Comparison of ENCODE assay signal across 18 cellular contexts in genomic region chr11:596374-596773, GRCh38. TPM values are rescaled to one million over a fixed set of nuclear protein-coding genes. Genes with fewer than 3 reads are reported as not detected.
A peak's percentile ranks its signal among the peaks of the same experiment; 100 is the strongest.
DNase-seq lines count a peak whose midpoint lies in the region; ATAC-seq and TF ChIP-seq lines count a peak whose summit lies in the region.
"Had no signal": no experiment of that assay in that cellular context is flagged by ENCODE, and none has a peak within 500 bp of the region (broad histone marks: within the 10 kb centered on the region; RNA-seq: fewer than 3 reads in every experiment).

No MANE protein-coding gene starts in this region.

- no peaks in the 10 kb centered on the region for H3K4me1 ChIP-seq in GM23338 (ENCODE audit: insufficient read depth)
- H3K4me1 ChIP-seq: BE2C had no signal

- ATAC-seq in activated CD4-positive, alpha-beta T cell treated with anti-CD3 and anti-CD28 coated beads for 36 hours, result peak; percentile 9
- ATAC-seq in GM23338 (no peak), HG03045 (IDR thresholded peaks at IDR 0.05; ENCODE audit: unreplicated experiment) (no peak), HG03520 (IDR thresholded peaks at IDR 0.05; ENCODE audit: unreplicated experiment) (no peak), GM18909 (IDR thresholded peaks at IDR 0.05; ENCODE audit: poor library complexity, unreplicated experiment) (no peak)
- ATAC-seq in activated CD8-positive, alpha-beta T cell treated with anti-CD3 and anti-CD28 coated beads for 36 hours, result peak; percentile 42

- H3K36me3 ChIP-seq in GM23338 (ENCODE audit: insufficient read depth), result peaks cover 25% of the 10 kb centered on the region

- H4K20me1 ChIP-seq in GM23338 (replicated peaks; ENCODE audit: insufficient read depth), result peaks cover 24% of the 10 kb centered on the region; the same call in 1 of the 2 replicates

- CTCF ChIA-PET in activated CD4-positive, alpha-beta T cell treated with anti-CD3 and anti-CD28 coated beads for 36 hours (lab: Charles Lee), result interaction anchor here (0.7 to 0.9 kb wide), 2 partner anchors 71 to 291 kb away, joined by 3 read pairs; no protein-coding TSS in a partner anchor
- CTCF ChIA-PET in activated CD4-positive, alpha-beta T cell treated with anti-CD3 and anti-CD28 coated beads, Interleukin-2, amount 10 ng/mL, durations not matched to agents 7 days and 5 days (lab: Charles Lee), result interaction anchor here (2.2 kb wide), 1 partner anchor 16 kb away, joined by 7 read pairs; no protein-coding TSS in a partner anchor
- CTCF ChIA-PET in activated CD8-positive, alpha-beta T cell treated with anti-CD3 and anti-CD28 coated beads for 36 hours (lab: Charles Lee), result interaction anchor here (0.8 to 1.2 kb wide), 2 partner anchors 9 to 11 kb away, joined by 3 to 4 read pairs; no protein-coding TSS in a partner anchor

- peak overlapping the region; percentile 55; the same call in 1 of the 2 replicates for H3K27ac ChIP-seq in GM23338 (ENCODE audit: low read depth)
- H3K27ac ChIP-seq: 22Rv1 had no signal

- DNase-seq in activated CD4-positive, alpha-beta T cell treated with anti-CD3 and anti-CD28 coated beads for 36 hours, result no peak
- no peak for DNase-seq in activated CD4-positive, alpha-beta T cell treated with anti-CD3 and anti-CD28 coated beads, Interleukin-2, amount 10 ng/mL, durations not matched to agents 7 days and 5 days
- no peak for DNase-seq in GM23338 (ENCODE audit: low spot score)
- peak; percentile 54 for DNase-seq in activated CD8-positive, alpha-beta T cell treated with anti-CD3 and anti-CD28 coated beads for 36 hours
- DNase-seq in neural crest cell (ENCODE audit: low read depth, low spot score), result no peak
- DNase-seq: BE2C, DMS79, HCEC 1CT, KBM-7, NCI-H1436 treated with DMSO at 0.1 percent for 48 hours, NCI-H2081, NCI-H524 had no signal

- H3F3A ChIP-seq in GM23338 (replicated peaks; ENCODE audit: low read depth), result peaks cover 11% of the 10 kb centered on the region; the same call in 1 of the 2 replicates

- no peak overlapping the region for H3K4me3 ChIP-seq in GM23338

- POLR2A ChIA-PET in activated CD4-positive, alpha-beta T cell treated with anti-CD3 and anti-CD28 coated beads for 36 hours (lab: Charles Lee), result no interaction called here
- POLR2A ChIA-PET in activated CD4-positive, alpha-beta T cell treated with anti-CD3 and anti-CD28 coated beads, Interleukin-2, amount 10 ng/mL, durations not matched to agents 7 days and 5 days (lab: Charles Lee), result no interaction called here
- POLR2A ChIA-PET in activated CD8-positive, alpha-beta T cell treated with anti-CD3 and anti-CD28 coated beads for 36 hours (lab: Charles Lee), result interaction anchor here (0.6 to 1.4 kb wide), 3 partner anchors 16 to 39 kb away, joined by 3 to 6 read pairs (median 3); partner anchors contain the start of gene IRF7

- no peak overlapping the region for H2AFZ ChIP-seq in GM23338

- no peak overlapping the region for H3K4me3 Mint-ChIP-seq in activated CD4-positive, alpha-beta T cell treated with anti-CD3 and anti-CD28 coated beads for 36 hours
- H3K4me3 Mint-ChIP-seq in activated CD4-positive, alpha-beta T cell treated with anti-CD3 and anti-CD28 coated beads, Interleukin-2, amount 10 ng/mL, durations not matched to agents 7 days and 5 days, result no peak overlapping the region
- H3K4me3 Mint-ChIP-seq in GM23338 (no peak overlapping the region; the same call in 2 of the 3 replicates), neural crest cell (no peak overlapping the region)
- no peak overlapping the region for H3K4me3 Mint-ChIP-seq in activated CD8-positive, alpha-beta T cell treated with anti-CD3 and anti-CD28 coated beads for 36 hours

- intact Hi-C loops in activated CD4-positive, alpha-beta T cell treated with anti-CD3 and anti-CD28 coated beads for 36 hours (cut with DNase I, micrococcal nuclease), result no loop called here
- intact Hi-C loops in activated CD8-positive, alpha-beta T cell treated with anti-CD3 and anti-CD28 coated beads for 36 hours (cut with micrococcal nuclease), result no loop called here

- TF ChIP-seq CTCF in GM23338 (conservative IDR thresholded peaks at IDR 0.05; ENCODE audit: low read depth in 2 of 2) (no peak), neural crest cell (conservative IDR thresholded peaks at IDR 0.05) (no peak)
- TF ChIP-seq CTCF in activated CD8-positive, alpha-beta T cell treated with anti-CD3 and anti-CD28 coated beads for 36 hours (IDR thresholded peaks at IDR 0.05), result no peak

- peaks cover 5% of the 10 kb centered on the region; the same call in 1 of the 2 replicates for H3K79me2 ChIP-seq in GM23338 (replicated peaks; ENCODE audit: insufficient read depth)

- no peaks in the 10 kb centered on the region for H3K27me3 Mint-ChIP-seq in activated CD4-positive, alpha-beta T cell treated with anti-CD3 and anti-CD28 coated beads for 36 hours
- no peaks in the 10 kb centered on the region for H3K27me3 Mint-ChIP-seq in activated CD4-positive, alpha-beta T cell treated with anti-CD3 and anti-CD28 coated beads, Interleukin-2, amount 10 ng/mL, durations not matched to agents 7 days and 5 days
- H3K27me3 Mint-ChIP-seq in GM23338 (ENCODE audit: insufficient read depth, low read depth, poor library complexity) (peaks cover 13% of the 10 kb centered on the region), neural crest cell (ENCODE audit: low read depth) (no peaks in the 10 kb centered on the region)
- H3K27me3 Mint-ChIP-seq in activated CD8-positive, alpha-beta T cell treated with anti-CD3 and anti-CD28 coated beads for 36 hours, result no peaks in the 10 kb centered on the region
- H3K27me3 Mint-ChIP-seq: CD4-positive, alpha-beta memory T cell had no signal

- H3K9me3 Mint-ChIP-seq in activated CD4-positive, alpha-beta T cell treated with anti-CD3 and anti-CD28 coated beads for 36 hours (ENCODE audit: low read depth), result no peaks in the 10 kb centered on the region
- no peaks in the 10 kb centered on the region for H3K9me3 Mint-ChIP-seq in activated CD4-positive, alpha-beta T cell treated with anti-CD3 and anti-CD28 coated beads, Interleukin-2, amount 10 ng/mL, durations not matched to agents 7 days and 5 days
- no peaks in the 10 kb centered on the region; the same call in 1 of the 3 replicates for H3K9me3 Mint-ChIP-seq in GM23338
- no peaks in the 10 kb centered on the region for H3K9me3 Mint-ChIP-seq in activated CD8-positive, alpha-beta T cell treated with anti-CD3 and anti-CD28 coated beads for 36 hours
- no peaks in the 10 kb centered on the region for H3K9me3 Mint-ChIP-seq in neural crest cell
- H3K9me3 Mint-ChIP-seq: CD4-positive, alpha-beta memory T cell had no signal

- H3K4me1 Mint-ChIP-seq in activated CD4-positive, alpha-beta T cell treated with anti-CD3 and anti-CD28 coated beads for 36 hours, result no peaks in the 10 kb centered on the region
- H3K4me1 Mint-ChIP-seq in activated CD4-positive, alpha-beta T cell treated with anti-CD3 and anti-CD28 coated beads, Interleukin-2, amount 10 ng/mL, durations not matched to agents 7 days and 5 days, result peaks cover 13% of the 10 kb centered on the region
- H3K4me1 Mint-ChIP-seq in GM23338 (no peaks in the 10 kb centered on the region), neural crest cell (no peaks in the 10 kb centered on the region)
- H3K4me1 Mint-ChIP-seq in activated CD8-positive, alpha-beta T cell treated with anti-CD3 and anti-CD28 coated beads for 36 hours (ENCODE audit: low read depth), result peaks cover 12% of the 10 kb centered on the region

- no peak overlapping the region for H3K27ac Mint-ChIP-seq in activated CD4-positive, alpha-beta T cell treated with anti-CD3 and anti-CD28 coated beads for 36 hours
- H3K27ac Mint-ChIP-seq in activated CD4-positive, alpha-beta T cell treated with anti-CD3 and anti-CD28 coated beads, Interleukin-2, amount 10 ng/mL, durations not matched to agents 7 days and 5 days, result no peak overlapping the region
- no peak overlapping the region for H3K27ac Mint-ChIP-seq in GM23338
- peak overlapping the region; percentile 49 for H3K27ac Mint-ChIP-seq in activated CD8-positive, alpha-beta T cell treated with anti-CD3 and anti-CD28 coated beads for 36 hours
- H3K27ac Mint-ChIP-seq in neural crest cell (ENCODE audit: unreplicated experiment), result peak overlapping the region; percentile 71

- peaks cover 53% of the 10 kb centered on the region for H3K36me3 Mint-ChIP-seq in activated CD4-positive, alpha-beta T cell treated with anti-CD3 and anti-CD28 coated beads for 36 hours (ENCODE audit: low read depth)
- H3K36me3 Mint-ChIP-seq in activated CD4-positive, alpha-beta T cell treated with anti-CD3 and anti-CD28 coated beads, Interleukin-2, amount 10 ng/mL, durations not matched to agents 7 days and 5 days (ENCODE audit: low read depth), result peaks cover 47% of the 10 kb centered on the region
- peaks cover 71% of the 10 kb centered on the region for H3K36me3 Mint-ChIP-seq in GM23338 (ENCODE audit: low read depth)
- peaks cover 40% of the 10 kb centered on the region for H3K36me3 Mint-ChIP-seq in activated CD8-positive, alpha-beta T cell treated with anti-CD3 and anti-CD28 coated beads for 36 hours (ENCODE audit: low read depth)
- peaks cover 8% of the 10 kb centered on the region for H3K36me3 Mint-ChIP-seq in neural crest cell (ENCODE audit: low read depth)

- H3K4me2 ChIP-seq in GM23338, result no peak overlapping the region

- no peaks in the 10 kb centered on the region for H3K9me2 ChIP-seq in GM23338 (ENCODE audit: insufficient read depth)

- no peaks in the 10 kb centered on the region for H3K27me3 ChIP-seq in GM23338 (ENCODE audit: insufficient read depth)
- H3K27me3 ChIP-seq: BE2C had no signal

RNA-seq across cellular contexts. Expression of gene IRF7, which starts 19.4 kb away (rescaled TPM):
- total RNA-seq in activated CD4-positive, alpha-beta T cell treated with anti-CD3 and anti-CD28 coated beads for 36 hours, result 10 to 100 TPM; 57.1 to 62.6 TPM
- 100 to 1,000 TPM; 152 to 154 TPM for total RNA-seq in activated CD4-positive, alpha-beta T cell treated with anti-CD3 and anti-CD28 coated beads, Interleukin-2, amount 10 ng/mL, durations not matched to agents 7 days and 5 days
- 13.8 and 17.3 TPM in 2 replicates for total RNA-seq in GM23338 (2014; rRNA removed; shearing (Covaris generic))
- 11.4 and 12.3 TPM in 2 replicates for polyA plus RNA-seq in GM23338 (2016; fragmentation: Nextera tagmentation; extraction: Ambion mirVana)
- total RNA-seq in activated CD8-positive, alpha-beta T cell treated with anti-CD3 and anti-CD28 coated beads for 36 hours, result 10 to 100 TPM; 34.6 to 37.5 TPM
- total RNA-seq in neural crest cell, result 10.2 and 11.4 TPM in 2 replicates

RNA-seq across cellular contexts. Expression of gene PHRF1, which starts 20.1 kb away (rescaled TPM):
- total RNA-seq in activated CD4-positive, alpha-beta T cell treated with anti-CD3 and anti-CD28 coated beads for 36 hours, result 10 to 100 TPM; 40.0 to 44.5 TPM
- total RNA-seq in activated CD4-positive, alpha-beta T cell treated with anti-CD3 and anti-CD28 coated beads, Interleukin-2, amount 10 ng/mL, durations not matched to agents 7 days and 5 days, result 10 to 100 TPM; 46.8 to 48.6 TPM
- total RNA-seq in GM23338 (2014; rRNA removed; shearing (Covaris generic)), result 33.9 and 45.9 TPM in 2 replicates
- 11.0 and 11.6 TPM in 2 replicates for polyA plus RNA-seq in GM23338 (2016; fragmentation: Nextera tagmentation; extraction: Ambion mirVana)
- total RNA-seq in activated CD8-positive, alpha-beta T cell treated with anti-CD3 and anti-CD28 coated beads for 36 hours, result 10 to 100 TPM; 43.1 to 44.5 TPM
- 52.3 TPM in 2 replicates for total RNA-seq in neural crest cell

RNA-seq across cellular contexts. Expression of gene CDHR5, which starts 28.4 kb away (rescaled TPM):
- not detected for total RNA-seq in activated CD4-positive, alpha-beta T cell treated with anti-CD3 and anti-CD28 coated beads for 36 hours
- not detected for total RNA-seq in activated CD4-positive, alpha-beta T cell treated with anti-CD3 and anti-CD28 coated beads, Interleukin-2, amount 10 ng/mL, durations not matched to agents 7 days and 5 days
- not detected in 2 replicates for total RNA-seq in GM23338 (2014; rRNA removed; shearing (Covaris generic))
- not detected in 2 replicates for polyA plus RNA-seq in GM23338 (2016; fragmentation: Nextera tagmentation; extraction: Ambion mirVana)
- total RNA-seq in activated CD8-positive, alpha-beta T cell treated with anti-CD3 and anti-CD28 coated beads for 36 hours, result not detected
- not detected in 2 replicates for total RNA-seq in neural crest cell
- total RNA-seq: CD4-positive, alpha-beta memory T cell had no signal
- polyA plus RNA-seq: AG04450; CD4-positive, alpha-beta memory T cell had no signal

RNA-seq across cellular contexts. Expression of gene SCT, which starts 30.6 kb away (rescaled TPM):
- not detected for total RNA-seq in activated CD4-positive, alpha-beta T cell treated with anti-CD3 and anti-CD28 coated beads for 36 hours
- total RNA-seq in activated CD4-positive, alpha-beta T cell treated with anti-CD3 and anti-CD28 coated beads, Interleukin-2, amount 10 ng/mL, durations not matched to agents 7 days and 5 days, result not detected
- total RNA-seq in GM23338 (2014; rRNA removed; shearing (Covaris generic)), result not detected in 2 replicates
- 2.6 and 3.8 TPM in 2 replicates for polyA plus RNA-seq in GM23338 (2016; fragmentation: Nextera tagmentation; extraction: Ambion mirVana)
- not detected for total RNA-seq in activated CD8-positive, alpha-beta T cell treated with anti-CD3 and anti-CD28 coated beads for 36 hours
- not detected in 2 replicates for total RNA-seq in neural crest cell
- total RNA-seq: CD4-positive, alpha-beta memory T cell had no signal
- polyA plus RNA-seq: AG04450; CD4-positive, alpha-beta memory T cell had no signal

RNA-seq across cellular contexts. Expression of gene RASSF7, which starts 35.6 kb away (rescaled TPM):
- 10 to 100 TPM; 16.8 TPM for total RNA-seq in activated CD4-positive, alpha-beta T cell treated with anti-CD3 and anti-CD28 coated beads for 36 hours
- 10 to 100 TPM; 30.7 to 38.1 TPM for total RNA-seq in activated CD4-positive, alpha-beta T cell treated with anti-CD3 and anti-CD28 coated beads, Interleukin-2, amount 10 ng/mL, durations not matched to agents 7 days and 5 days
- total RNA-seq in GM23338 (2014; rRNA removed; shearing (Covaris generic)), result 59.1 and 64.8 TPM in 2 replicates
- 37.6 and 39.6 TPM in 2 replicates for polyA plus RNA-seq in GM23338 (2016; fragmentation: Nextera tagmentation; extraction: Ambion mirVana)
- total RNA-seq in activated CD8-positive, alpha-beta T cell treated with anti-CD3 and anti-CD28 coated beads for 36 hours, result 10 to 100 TPM; 16.8 to 17.3 TPM
- total RNA-seq in neural crest cell, result 7.3 and 7.4 TPM in 2 replicates

Comparison
In these comparisons a context has a peak if more than half of its experiments do, and no peak if none do; other contexts are left out.
1. ATAC-seq: peak in activated CD4-positive, alpha-beta T cell treated with anti-CD3 and anti-CD28 coated beads for 36 hours (single experiment) and activated CD8-positive, alpha-beta T cell treated with anti-CD3 and anti-CD28 coated beads for 36 hours (single experiment); none in GM23338 (single experiment), HG03045 (single experiment), HG03520 (single experiment) and GM18909 (single experiment).
2. H3K27ac Mint-ChIP-seq: peak in activated CD8-positive, alpha-beta T cell treated with anti-CD3 and anti-CD28 coated beads for 36 hours (single experiment) and neural crest cell (single experiment); none in activated CD4-positive, alpha-beta T cell treated with anti-CD3 and anti-CD28 coated beads for 36 hours (single experiment), activated CD4-positive, alpha-beta T cell treated with anti-CD3 and anti-CD28 coated beads, Interleukin-2, amount 10 ng/mL, durations not matched to agents 7 days and 5 days (single experiment) and GM23338 (single experiment).